ENCODE assay signal across 14 cellular contexts in genomic region chr15:39704684-39705083, GRCh38.
A peak's percentile ranks its signal among the peaks of the same experiment; 100 is the strongest.
DNase-seq lines count a peak whose midpoint lies in the region; ATAC-seq, FAIRE-seq and TF ChIP-seq lines count a peak whose summit lies in the region.
"Had no signal": no experiment of that assay in that cellular context is flagged by ENCODE, and none has a peak within 500 bp of the region (broad histone marks: within the 10 kb centered on the region; RNA-seq: fewer than 3 reads in every experiment).

No MANE protein-coding gene starts in this region.

- no peak for FAIRE-seq in kidney (lab: Jason Lieb, UNC)

- H3K4me1 ChIP-seq in HAP-1 (peaks cover 19% of the 10 kb centered on the region), adipocyte (ENCODE audit: control insufficient read depth, insufficient read depth, low read length) (peaks cover 23% of the 10 kb centered on the region), osteoblast (ENCODE audit: insufficient read depth, low read length) (peaks cover 16% of the 10 kb centered on the region), colonic mucosa (no peaks in the 10 kb centered on the region), kidney (ENCODE audit: control insufficient read depth in 1 of 2, insufficient read depth in 1 of 2, low read depth in 1 of 2, low read length in 2 of 2) (no peaks in the 10 kb centered on the region)
- H3K4me1 ChIP-seq: right atrium auricular region, stomach had no signal

- in situ Hi-C loops in HAP-1 (cut with MboI; ENCODE audit: low sequenced_read_pairs): no loop called here

- H4K20me1 ChIP-seq in osteoblast (ENCODE audit: insufficient read depth, low read length): no peaks in the 10 kb centered on the region

- peak overlapping the region; percentile 2 for H3K4me2 ChIP-seq in osteoblast (ENCODE audit: insufficient read depth, low read length)

- DNase-seq in HAP-1 (ENCODE audit: low spot score in 2 of 2) (peak; percentile 48 to 89), adipocyte (ENCODE audit: low read depth) (peak; percentile 83), fibroblast of the aortic adventitia (ENCODE audit: low read depth) (peak; percentile 64), osteoblast (ENCODE audit: insufficient read length, low spot score, missing footprints) (peak; percentile 60), T1000 (lab: John Stamatoyannopoulos, UW) (no peak), colonic mucosa (no peak), kidney (no peak)
- DNase-seq: caudate nucleus; CD4-positive, CD25-positive, alpha-beta regulatory T cell; foreskin melanocyte; NCI-H69; stomach had no signal

- no peaks in the 10 kb centered on the region for H3K27me3 ChIP-seq in HAP-1 (ENCODE audit: low read depth)
- no peaks in the 10 kb centered on the region for H3K27me3 ChIP-seq in adipocyte (replicated peaks; ENCODE audit: control insufficient read depth, insufficient read depth, low read length)
- H3K27me3 ChIP-seq in osteoblast (ENCODE audit: insufficient read depth, low read length): no peaks in the 10 kb centered on the region
- no peaks in the 10 kb centered on the region for H3K27me3 ChIP-seq in colonic mucosa
- H3K27me3 ChIP-seq: right atrium auricular region, stomach had no signal

- H3K27ac ChIP-seq in osteoblast (ENCODE audit: low read depth, low read length) (peak overlapping the region; percentile 75), colonic mucosa (no peak overlapping the region), kidney (ENCODE audit: low read depth in 2 of 2, low read length in 2 of 2) (no peak overlapping the region)
- H3K27ac ChIP-seq: right atrium auricular region, stomach had no signal

- H3K4me3 ChIP-seq in HAP-1 (no peak overlapping the region), adipocyte (ENCODE audit: low read length) (no peak overlapping the region), fibroblast of the aortic adventitia (ENCODE audit: low read depth, low read length) (no peak overlapping the region), osteoblast (ENCODE audit: insufficient read depth, low read length) (no peak overlapping the region), colonic mucosa (no peak overlapping the region), kidney (ENCODE audit: low read length in 2 of 2) (no peak overlapping the region)
- H3K4me3 ChIP-seq: right atrium auricular region, stomach had no signal

- ATAC-seq in GM21423 (IDR thresholded peaks at IDR 0.05; ENCODE audit: unreplicated experiment): no peak

- no peaks in the 10 kb centered on the region for H3K79me2 ChIP-seq in osteoblast (ENCODE audit: insufficient read depth, low read length)

- no peak for TF ChIP-seq CTCF in fibroblast of the aortic adventitia (IDR thresholded peaks at IDR 0.05; ENCODE audit: insufficient read depth, low read length)
- TF ChIP-seq CTCF in osteoblast (IDR thresholded peaks at IDR 0.05; ENCODE audit: extremely low read depth, low read depth, low read length): no peak
- TF ChIP-seq CTCF in colonic mucosa (IDR thresholded peaks at IDR 0.05): no peak
- TF ChIP-seq CTCF in kidney (IDR thresholded peaks at IDR 0.05; ENCODE audit: borderline replicate concordance, extremely low read depth, insufficient read depth): no peak

- H3K36me3 ChIP-seq in HAP-1 (replicated peaks) (no peaks in the 10 kb centered on the region), adipocyte (ENCODE audit: control insufficient read depth, insufficient read depth, low read length, severe bottlenecking) (no peaks in the 10 kb centered on the region), osteoblast (ENCODE audit: insufficient read depth, low read length) (no peaks in the 10 kb centered on the region), colonic mucosa (no peaks in the 10 kb centered on the region), kidney (ENCODE audit: control insufficient read depth in 1 of 2, insufficient read depth in 2 of 2, low read length in 2 of 2) (no peaks in the 10 kb centered on the region)
- H3K36me3 ChIP-seq: right atrium auricular region, stomach had no signal

- no peaks in the 10 kb centered on the region for H3K9me3 ChIP-seq in HAP-1
- no peaks in the 10 kb centered on the region for H3K9me3 ChIP-seq in adipocyte (ENCODE audit: control insufficient read depth, low read length)
- H3K9me3 ChIP-seq in osteoblast (ENCODE audit: low read depth, low read length): no peaks in the 10 kb centered on the region
- no peaks in the 10 kb centered on the region for H3K9me3 ChIP-seq in colonic mucosa
- H3K9me3 ChIP-seq in kidney (ENCODE audit: control insufficient read depth in 1 of 2, low read length in 2 of 2): no peaks in the 10 kb centered on the region
- H3K9me3 ChIP-seq: right atrium auricular region, stomach had no signal

- peak overlapping the region; percentile 45 for H2AFZ ChIP-seq in osteoblast (ENCODE audit: low read length)

- H3K9ac ChIP-seq in adipocyte (ENCODE audit: low read length): no peak overlapping the region
- no peak overlapping the region for H3K9ac ChIP-seq in colonic mucosa (ENCODE audit: low read depth in 2 of 2, low read length in 2 of 2)
- no peak overlapping the region for H3K9ac ChIP-seq in kidney (ENCODE audit: low read length in 2 of 2)

- intact Hi-C loops in colonic mucosa (cut with DNase I) (no loop called here), kidney (cut with DNase I) (no loop called here)

Comparison
In these comparisons a context has a peak if more than half of its experiments do, and no peak if none do; other contexts are left out.
1. DNase-seq: peak in HAP-1 (2 of 2), adipocyte (single experiment), fibroblast of the aortic adventitia (single experiment) and osteoblast (single experiment); none in T1000 (single experiment), colonic mucosa (single experiment) and kidney (single experiment).